In the genomic region with DNA sequence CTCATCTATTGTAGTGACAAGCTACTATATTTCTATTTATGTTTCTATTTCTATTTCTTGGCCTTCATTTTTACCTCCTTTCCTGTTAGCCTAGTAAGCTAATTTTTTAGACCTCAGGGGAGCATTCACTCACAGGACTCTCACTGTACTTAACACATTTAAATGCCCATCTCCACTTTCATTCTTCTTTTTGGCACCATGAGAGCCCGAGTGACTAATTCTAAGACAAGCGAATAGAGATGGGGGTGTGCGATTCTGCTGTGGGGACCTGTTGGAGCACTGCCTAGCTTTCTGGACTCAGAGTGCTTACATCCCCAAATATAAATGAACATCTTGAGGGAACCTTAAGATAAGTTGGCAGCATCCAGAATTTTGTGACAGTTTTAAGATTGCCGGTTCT, we compare ENCODE assay signal across 15 cellular contexts. TPM values are rescaled to one million over a fixed set of nuclear protein-coding genes. Genes with fewer than 3 reads are reported as not detected.
DNase-seq lines count a peak whose midpoint lies in the region; ATAC-seq, FAIRE-seq and TF ChIP-seq lines count a peak whose summit lies in the region.
"Had no signal": no experiment of that assay in that cellular context is flagged by ENCODE, and none has a peak within 500 bp of the region (broad histone marks: within the 10 kb centered on the region; RNA-seq: fewer than 3 reads in every experiment).

No MANE protein-coding gene starts in this region.

- H3K4me3 Mint-ChIP-seq in activated T-cell treated with anti-CD3 and anti-CD28 coated beads, Interleukin-2, amount 50 U/mL, for 24 hours: no peak overlapping the region
- H3K4me3 Mint-ChIP-seq in CD4-positive, alpha-beta T cell: no peak overlapping the region
- H3K4me3 Mint-ChIP-seq in activated naive CD8-positive, alpha-beta T cell treated with anti-CD3 and anti-CD28 coated beads for 36 hours: no peak overlapping the region
- H3K4me3 Mint-ChIP-seq in nephron: no peak overlapping the region
- H3K4me3 Mint-ChIP-seq: CD4-positive, CD25-positive, alpha-beta regulatory T cell had no signal

- ATAC-seq in CD4-positive, alpha-beta T cell (ENCODE audit: poor library complexity): no peak
- ATAC-seq in HG03378 (IDR thresholded peaks at IDR 0.05; ENCODE audit: unreplicated experiment): no peak
- ATAC-seq in pancreas: no peak

- POLR2A ChIA-PET in CD4-positive, alpha-beta T cell (lab: Charles Lee): no interaction called here

- peak overlapping the region; percentile 34 for H3K27ac Mint-ChIP-seq in activated T-cell treated with anti-CD3 and anti-CD28 coated beads, Interleukin-2, amount 50 U/mL, for 24 hours
- H3K27ac Mint-ChIP-seq in CD4-positive, alpha-beta T cell: peak overlapping the region; percentile 57
- H3K27ac Mint-ChIP-seq in activated naive CD8-positive, alpha-beta T cell treated with anti-CD3 and anti-CD28 coated beads for 36 hours: peak overlapping the region; percentile 75
- peak overlapping the region; percentile 19 to 87 (median 84) for H3K27ac Mint-ChIP-seq in nephron

- no peak for TF ChIP-seq CTCF in CD4-positive, alpha-beta T cell (IDR thresholded peaks at IDR 0.05)
- no peak for TF ChIP-seq CTCF in nephron (IDR thresholded peaks at IDR 0.05; ENCODE audit: unreplicated experiment in 3 of 3)
- no peak for TF ChIP-seq CTCF in pancreas (IDR thresholded peaks at IDR 0.05)

- CTCF ChIA-PET in CD4-positive, alpha-beta T cell (lab: Charles Lee): interaction anchor here (0.6 kb wide), 1 partner anchor 236 kb away, joined by 3 read pairs; no protein-coding TSS in a partner anchor

- H3K27me3 ChIP-seq in CD4-positive, alpha-beta T cell (ENCODE audit: control insufficient read depth, insufficient read depth, low read length): no peaks in the 10 kb centered on the region
- H3K27me3 ChIP-seq in pancreas: no peaks in the 10 kb centered on the region
- H3K27me3 ChIP-seq: BLaER1 treated with 17β-estradiol and CSF1 and Interleukin-3, amounts not matched to agents 10 nM and 100 nM had no signal

- no peaks in the 10 kb centered on the region for H3K9me3 Mint-ChIP-seq in activated T-cell treated with anti-CD3 and anti-CD28 coated beads, Interleukin-2, amount 50 U/mL, for 24 hours
- H3K9me3 Mint-ChIP-seq in CD4-positive, alpha-beta T cell: no peaks in the 10 kb centered on the region
- H3K9me3 Mint-ChIP-seq in activated naive CD8-positive, alpha-beta T cell treated with anti-CD3 and anti-CD28 coated beads for 36 hours: no peaks in the 10 kb centered on the region
- no peaks in the 10 kb centered on the region for H3K9me3 Mint-ChIP-seq in nephron

- H3K4me3 ChIP-seq in pancreas: no peak overlapping the region
- H3K4me3 ChIP-seq: BLaER1 treated with 17β-estradiol and CSF1 and Interleukin-3, amounts not matched to agents 10 nM and 100 nM; HAP-1 had no signal

- WGBS in pancreas, 2 donors: 96 to 97% methylated on average over 4 of the region's 4 CpGs

- peaks cover 72% of the 10 kb centered on the region for H3K36me3 Mint-ChIP-seq in activated T-cell treated with anti-CD3 and anti-CD28 coated beads, Interleukin-2, amount 50 U/mL, for 24 hours (ENCODE audit: low read depth)
- H3K36me3 Mint-ChIP-seq in CD4-positive, alpha-beta T cell (ENCODE audit: low read depth): peaks cover 93% of the 10 kb centered on the region
- H3K36me3 Mint-ChIP-seq in activated naive CD8-positive, alpha-beta T cell treated with anti-CD3 and anti-CD28 coated beads for 36 hours: peaks cover 19% of the 10 kb centered on the region
- H3K36me3 Mint-ChIP-seq in nephron (ENCODE audit: low read depth): peaks cover 58% of the 10 kb centered on the region

- intact Hi-C loops in CD4-positive, alpha-beta T cell (cut with DNase I, micrococcal nuclease): no loop called here
- intact Hi-C loops in pancreas (cut with DNase I): no loop called here

- no peaks in the 10 kb centered on the region for H3K27me3 Mint-ChIP-seq in activated T-cell treated with anti-CD3 and anti-CD28 coated beads, Interleukin-2, amount 50 U/mL, for 24 hours
- H3K27me3 Mint-ChIP-seq in CD4-positive, alpha-beta T cell: no peaks in the 10 kb centered on the region
- no peaks in the 10 kb centered on the region for H3K27me3 Mint-ChIP-seq in activated naive CD8-positive, alpha-beta T cell treated with anti-CD3 and anti-CD28 coated beads for 36 hours
- H3K27me3 Mint-ChIP-seq in nephron (ENCODE audit: low read depth): peaks cover 4% of the 10 kb centered on the region
- H3K27me3 Mint-ChIP-seq: CD4-positive, CD25-positive, alpha-beta regulatory T cell had no signal

- peaks cover 17% of the 10 kb centered on the region for H3K4me1 Mint-ChIP-seq in activated T-cell treated with anti-CD3 and anti-CD28 coated beads, Interleukin-2, amount 50 U/mL, for 24 hours (ENCODE audit: low read depth)
- peaks cover 31% of the 10 kb centered on the region for H3K4me1 Mint-ChIP-seq in CD4-positive, alpha-beta T cell (ENCODE audit: low read depth)
- peaks cover 30% of the 10 kb centered on the region for H3K4me1 Mint-ChIP-seq in activated naive CD8-positive, alpha-beta T cell treated with anti-CD3 and anti-CD28 coated beads for 36 hours
- H3K4me1 Mint-ChIP-seq in nephron: peaks cover 15% of the 10 kb centered on the region

- no peaks in the 10 kb centered on the region for H3K4me1 ChIP-seq in pancreas
- H3K4me1 ChIP-seq: BLaER1 treated with 17β-estradiol and CSF1 and Interleukin-3, amounts not matched to agents 10 nM and 100 nM; HAP-1 had no signal

- H3K27ac ChIP-seq in CD4-positive, alpha-beta T cell (ENCODE audit: low read depth, low read length): no peak overlapping the region
- H3K27ac ChIP-seq in pancreas: no peak overlapping the region
- H3K27ac ChIP-seq: BLaER1 treated with 17β-estradiol and CSF1 and Interleukin-3, amounts not matched to agents 10 nM and 100 nM had no signal

- no peak for DNase-seq in activated T-cell treated with anti-CD3 and anti-CD28 coated beads, Interleukin-2, amount 50 U/mL, for 24 hours
- DNase-seq in activated T-cell treated with anti-CD3 and anti-CD28 coated beads, Interleukin-2, amount 50 U/mL, for 1 hour: no peak
- no peak for DNase-seq in CD4-positive, alpha-beta T cell
- no peak for DNase-seq in activated naive CD8-positive, alpha-beta T cell treated with anti-CD3 and anti-CD28 coated beads for 36 hours
- DNase-seq in pancreas: no peak
- DNase-seq: 8988T, DMS 273 treated with DMSO at 0.1 percent for 48 hours had no signal

- no peak for FAIRE-seq in pancreas (lab: Jason Lieb, UNC)
- FAIRE-seq: GM18507, HepG2, HTR-8/SVneo had no signal

- no peaks in the 10 kb centered on the region for H3K9me3 ChIP-seq in CD4-positive, alpha-beta T cell (ENCODE audit: control insufficient read depth, low read length)
- no peaks in the 10 kb centered on the region for H3K9me3 ChIP-seq in pancreas
- H3K9me3 ChIP-seq: HAP-1 had no signal

- H3K36me3 ChIP-seq in pancreas: no peaks in the 10 kb centered on the region
- H3K36me3 ChIP-seq: BLaER1 treated with 17β-estradiol and CSF1 and Interleukin-3, amounts not matched to agents 10 nM and 100 nM; HAP-1 had no signal

RNA-seq across cellular contexts. Expression of gene AFAP1L2, which starts 53.9 kb away (rescaled TPM):
- total RNA-seq in CD4-positive, alpha-beta T cell: under 1 TPM; 0.36 to 0.50 TPM
- total RNA-seq in activated naive CD8-positive, alpha-beta T cell treated with anti-CD3 and anti-CD28 coated beads for 36 hours: 1 to 10 TPM; 3.2 to 4.6 TPM
- total RNA-seq in pancreas: 10 to 100 TPM in 2 of 6 donors, 1 to 10 TPM in 4; 4.4 to 19.9 (median 7.0) TPM
- polyA plus RNA-seq in pancreas: 1 to 10 TPM; 3.3 to 4.4 TPM
- total RNA-seq: HepG2 had no signal
- polyA plus RNA-seq: HepG2 had no signal

Comparison
In these comparisons a context has a peak if more than half of its experiments do, and no peak if none do; other contexts are left out.
1. H3K27ac Mint-ChIP-seq: peak in every context shown above with its lines; median percentile 84 in nephron; 75 in activated naive CD8-positive, alpha-beta T cell treated with anti-CD3 and anti-CD28 coated beads for 36 hours; 57 in CD4-positive, alpha-beta T cell; 34 in activated T-cell treated with anti-CD3 and anti-CD28 coated beads, Interleukin-2, amount 50 U/mL, for 24 hours.